12 cellular contexts compared by ENCODE assay signal in genomic region chr16:85653226-85653917, GRCh38. TPM values are rescaled to one million over a fixed set of nuclear protein-coding genes. Genes with fewer than 3 reads are reported as not detected.
DNase-seq lines count a peak whose midpoint lies in the region; ATAC-seq and TF ChIP-seq lines count a peak whose summit lies in the region.
"Had no signal": no experiment of that assay in that cellular context is flagged by ENCODE, and none has a peak within 500 bp of the region (broad histone marks: within the 10 kb centered on the region; RNA-seq: fewer than 3 reads in every experiment).

No MANE protein-coding gene starts in this region.

- H3K27me3 ChIP-seq in NT2/D1 (ENCODE audit: insufficient read depth, insufficient read length) (no peaks in the 10 kb centered on the region), endocrine pancreas (ENCODE audit: control insufficient read depth, insufficient read depth, low read length) (no peaks in the 10 kb centered on the region), osteoblast (ENCODE audit: insufficient read depth, low read length) (no peaks in the 10 kb centered on the region), transverse colon (no peaks in the 10 kb centered on the region), brain microvascular endothelial cell (replicated peaks) (no peaks in the 10 kb centered on the region)
- H3K27me3 ChIP-seq: MG63, SJCRH30 had no signal

- 89 to 93% methylated on average over 7 to 21 of the region's 22 CpGs for WGBS in transverse colon (ENCODE audit: low coverage in 1 of 2), 2 donors

- H3K79me2 ChIP-seq in osteoblast (ENCODE audit: insufficient read depth, low read length) = peaks cover 6% of the 10 kb centered on the region

- H3K27ac ChIP-seq in osteoblast (ENCODE audit: low read depth, low read length) (peak overlapping the region; percentile 45), transverse colon (peak overlapping the region; percentile 72 to 86 (median 74)), brain microvascular endothelial cell (no peak overlapping the region)

- ATAC-seq in GM19351 (IDR thresholded peaks at IDR 0.05; ENCODE audit: unreplicated experiment) (no peak), sciatic nerve (no peak), HG03045 (IDR thresholded peaks at IDR 0.05; ENCODE audit: unreplicated experiment) (no peak)

- peaks cover 82% of the 10 kb centered on the region for H3K36me3 ChIP-seq in NT2/D1 (ENCODE audit: insufficient read depth, insufficient read length, low read length)
- H3K36me3 ChIP-seq in endocrine pancreas (ENCODE audit: control insufficient read depth, insufficient read depth, low read length) = no peaks in the 10 kb centered on the region
- peaks cover 39% of the 10 kb centered on the region for H3K36me3 ChIP-seq in osteoblast (ENCODE audit: insufficient read depth, low read length)
- peaks cover 1 to 32% (median 16%) of the 10 kb centered on the region in 4 donors for H3K36me3 ChIP-seq in transverse colon
- H3K36me3 ChIP-seq in brain microvascular endothelial cell (replicated peaks) = peaks cover 22% of the 10 kb centered on the region

- H3K9me3 ChIP-seq in NT2/D1 (ENCODE audit: insufficient read depth, low read length) (peaks cover 6% of the 10 kb centered on the region; the same call in 1 of the 2 replicates), endocrine pancreas (ENCODE audit: control insufficient read depth, low read length) (no peaks in the 10 kb centered on the region), osteoblast (ENCODE audit: low read depth, low read length) (no peaks in the 10 kb centered on the region), transverse colon (no peaks in the 10 kb centered on the region)
- H3K9me3 ChIP-seq: MG63, SJCRH30 had no signal

- TF ChIP-seq POLR2A in transverse colon (IDR thresholded peaks at IDR 0.05) = no peak

- H3K4me3 ChIP-seq in NT2/D1 (ENCODE audit: insufficient read length, low read depth) (no peak overlapping the region), endocrine pancreas (ENCODE audit: control insufficient read depth, insufficient read depth, low read length) (no peak overlapping the region), osteoblast (ENCODE audit: insufficient read depth, low read length) (no peak overlapping the region), transverse colon (no peak overlapping the region), brain microvascular endothelial cell (ENCODE audit: low read depth, low read length) (no peak overlapping the region)
- H3K4me3 ChIP-seq: MG63, SJCRH30 had no signal

- DNase-seq in NT2/D1 (ENCODE audit: low read depth, low spot score) (no peak), osteoblast (ENCODE audit: insufficient read length, low spot score, missing footprints) (no peak), transverse colon (no peak), brain microvascular endothelial cell (no peak), sciatic nerve (ENCODE audit: low spot score) (no peak)
- DNase-seq: CD4-positive, alpha-beta T cell; GOT3 had no signal

- intact Hi-C loops in transverse colon (cut with DNase I; ENCODE audit: low total_unique reads) = no loop called here
- intact Hi-C loops in sciatic nerve (cut with DNase I) = no loop called here

- H2AFZ ChIP-seq in osteoblast (ENCODE audit: low read length) = no peak overlapping the region

- H3K4me2 ChIP-seq in osteoblast (ENCODE audit: insufficient read depth, low read length) = no peak overlapping the region

- no peak for TF ChIP-seq EP300 in transverse colon (IDR thresholded peaks at IDR 0.05; ENCODE audit: low read depth)

- in situ Hi-C loops in transverse colon (cut with MboI; ENCODE audit: low pct_ligation_motif_present in 1 of 4, low pct_unique_long_range_greater_than_20kb in 1 of 4, low sequenced_read_pairs in 3 of 4) = no loop called here
- in situ Hi-C loops in brain microvascular endothelial cell (cut with HindIII; ENCODE audit: low pct_ligation_motif_present, low sequenced_read_pairs) = no loop called here

- H3K4me1 ChIP-seq in NT2/D1 (ENCODE audit: insufficient read depth, insufficient read length) (peaks cover 17% of the 10 kb centered on the region), endocrine pancreas (ENCODE audit: control insufficient read depth, insufficient read depth, low read length) (no peaks in the 10 kb centered on the region), osteoblast (ENCODE audit: insufficient read depth, low read length) (peaks cover 4% of the 10 kb centered on the region), transverse colon (peaks cover 19 to 37% (median 28%) of the 10 kb centered on the region in 4 donors)

- peaks cover 58% of the 10 kb centered on the region for H4K20me1 ChIP-seq in osteoblast (ENCODE audit: insufficient read depth, low read length)

- H3K9ac ChIP-seq in NT2/D1 (ENCODE audit: insufficient read length, low read depth) (peak overlapping the region; percentile 3), endocrine pancreas (ENCODE audit: control insufficient read depth, insufficient read depth, low read length) (peak overlapping the region; percentile 25)

- TF ChIP-seq CTCF in osteoblast (IDR thresholded peaks at IDR 0.05; ENCODE audit: extremely low read depth, low read depth, low read length) (no peak), transverse colon (IDR thresholded peaks at IDR 0.05) (no peak), brain microvascular endothelial cell (IDR thresholded peaks at IDR 0.05; ENCODE audit: low read depth, low read length, missing control alignments) (no peak)

RNA-seq across cellular contexts. Expression of gene GINS2, which starts 35.4 kb away (rescaled TPM):
- 1.2 and 1.8 TPM in 2 replicates for total RNA-seq in osteoblast
- total RNA-seq in transverse colon = 1 to 10 TPM in 2 of 4 donors, under 1 TPM in 1, not detected in 1; 1.00 to 4.4 (median 1.2) TPM
- 1.3 TPM for total RNA-seq in sciatic nerve

RNA-seq across cellular contexts. Expression of gene GSE1, which starts 40.2 kb away (rescaled TPM):
- 49.6 and 55.7 TPM in 2 replicates for total RNA-seq in osteoblast
- 100 to 1,000 TPM; 100 to 139 (median 120) TPM for total RNA-seq in transverse colon
- total RNA-seq in sciatic nerve = 97.3 TPM
